Comparison of ENCODE assay signal across 8 cellular contexts in genomic region chr6:39029156-39030011, GRCh38.
DNase-seq lines count a peak whose midpoint lies in the region; ATAC-seq and TF ChIP-seq lines count a peak whose summit lies in the region.

No MANE protein-coding gene starts in this region.

- DNase-seq in AG09309 (ENCODE audit: low read depth) (no peak), NCI-H2171 (lab: John Stamatoyannopoulos, UW) (peak; percentile 4), iris pigment epithelial cell (ENCODE audit: low read depth) (peak; percentile 4), NCI-H187 treated with DMSO at 0.1 percent for 48 hours (lab: John Stamatoyannopoulos, UW) (no peak), NCI-H1417 (lab: John Stamatoyannopoulos, UW) (no peak)
- peak; percentile 72 for DNase-seq in activated effector memory CD4-positive, alpha-beta T cell treated with anti-CD3 and anti-CD28 coated beads, Interleukin-2, amount 50 U/mL, for 16 hours
- peak; percentile 42 to 79 for DNase-seq in stimulated activated effector memory CD8-positive, alpha-beta T cell treated with anti-CD3 and anti-CD28 coated beads, Interleukin-12 subunit alpha, Interleukin-12 subunit beta, amount 100 ng/mL, for 72 hours (ENCODE audit: low spot score in 2 of 2)

- no peaks in the 10 kb centered on the region for H3K36me3 Mint-ChIP-seq in stimulated activated effector memory CD8-positive, alpha-beta T cell treated with anti-CD3 and anti-CD28 coated beads, Interleukin-12 subunit alpha, Interleukin-12 subunit beta, amount 100 ng/mL, for 72 hours

- peaks cover 5% of the 10 kb centered on the region for H3K4me1 Mint-ChIP-seq in stimulated activated effector memory CD8-positive, alpha-beta T cell treated with anti-CD3 and anti-CD28 coated beads, Interleukin-12 subunit alpha, Interleukin-12 subunit beta, amount 100 ng/mL, for 72 hours

- ATAC-seq in GM19025 (IDR thresholded peaks at IDR 0.05; ENCODE audit: low read depth, unreplicated experiment) = peak; percentile 46
- ATAC-seq in stimulated activated effector memory CD8-positive, alpha-beta T cell treated with anti-CD3 and anti-CD28 coated beads, Interleukin-12 subunit alpha, Interleukin-12 subunit beta, amount 100 ng/mL, for 72 hours = peak; percentile 84

- no peaks in the 10 kb centered on the region for H3K9me3 Mint-ChIP-seq in stimulated activated effector memory CD8-positive, alpha-beta T cell treated with anti-CD3 and anti-CD28 coated beads, Interleukin-12 subunit alpha, Interleukin-12 subunit beta, amount 100 ng/mL, for 72 hours

- peak; percentile 81 for TF ChIP-seq CTCF in AG09309 (IDR thresholded peaks at IDR 0.05; ENCODE audit: control insufficient read depth, insufficient read depth, low read depth, low read length, missing control alignments)

- H3K4me3 ChIP-seq in AG09309 (ENCODE audit: control insufficient read depth, low read depth, low read length) = no peak overlapping the region

- no peak overlapping the region for H3K27ac Mint-ChIP-seq in stimulated activated effector memory CD8-positive, alpha-beta T cell treated with anti-CD3 and anti-CD28 coated beads, Interleukin-12 subunit alpha, Interleukin-12 subunit beta, amount 100 ng/mL, for 72 hours

- H3K4me3 Mint-ChIP-seq in stimulated activated effector memory CD8-positive, alpha-beta T cell treated with anti-CD3 and anti-CD28 coated beads, Interleukin-12 subunit alpha, Interleukin-12 subunit beta, amount 100 ng/mL, for 72 hours = no peak overlapping the region

Comparison
In these comparisons a context has a peak if more than half of its experiments do, and no peak if none do; other contexts are left out.
1. DNase-seq: peak in NCI-H2171 (single experiment), activated effector memory CD4-positive, alpha-beta T cell treated with anti-CD3 and anti-CD28 coated beads, Interleukin-2, amount 50 U/mL, for 16 hours (single experiment), iris pigment epithelial cell (single experiment) and stimulated activated effector memory CD8-positive, alpha-beta T cell treated with anti-CD3 and anti-CD28 coated beads, Interleukin-12 subunit alpha, Interleukin-12 subunit beta, amount 100 ng/mL, for 72 hours (2 of 2); none in AG09309 (single experiment), NCI-H187 treated with DMSO at 0.1 percent for 48 hours (single experiment) and NCI-H1417 (0 of 3).